Comparison of ENCODE assay signal across 1 cellular context in the genomic region with DNA sequence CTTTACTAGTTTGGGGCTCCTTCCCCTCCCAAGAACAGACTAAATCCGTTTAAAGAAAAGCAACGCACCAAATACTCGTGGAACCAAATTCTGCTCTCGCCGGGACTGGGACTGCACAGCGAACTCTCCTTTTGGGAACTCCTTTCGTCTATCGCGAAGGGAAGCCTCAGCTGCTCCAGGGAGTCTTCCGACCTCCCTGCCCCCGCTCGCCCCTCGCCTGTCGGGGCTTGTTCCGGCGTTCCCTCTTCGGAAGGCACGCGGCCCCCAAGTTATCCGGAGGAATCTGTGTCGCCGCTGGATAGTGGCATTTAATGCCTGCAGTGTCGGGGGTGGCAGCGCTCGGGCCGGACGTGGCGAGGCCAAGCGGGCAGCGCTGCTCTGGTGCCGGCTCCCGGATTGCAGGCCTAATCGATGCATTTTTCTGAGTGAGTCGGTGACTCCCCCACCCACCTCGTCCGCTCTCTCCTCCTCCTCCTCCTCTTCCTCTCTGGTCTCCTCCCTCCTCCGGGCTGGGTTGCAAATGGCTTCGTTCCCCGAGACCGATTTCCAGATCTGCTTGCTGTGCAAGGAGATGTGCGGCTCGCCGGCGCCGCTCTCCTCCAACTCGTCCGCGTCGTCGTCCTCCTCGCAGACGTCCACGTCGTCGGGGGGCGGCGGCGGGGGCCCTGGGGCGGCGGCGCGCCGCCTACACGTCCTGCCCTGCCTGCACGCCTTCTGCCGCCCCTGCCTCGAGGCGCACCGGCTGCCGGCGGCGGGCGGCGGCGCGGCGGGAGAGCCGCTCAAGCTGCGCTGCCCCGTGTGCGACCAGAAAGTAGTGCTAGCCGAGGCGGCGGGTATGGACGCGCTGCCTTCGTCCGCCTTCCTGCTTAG.
TF ChIP-seq lines count a peak whose summit lies in the region.

Gene TRIM71 (plus strand): TSS at position 437 of the 870 bp plus-strand sequence. CDS start 84 bp downstream, at position 521.

TF ChIP-seq in liver, 16 proteins besides CTCF, POLR2A, EP300 and RAD21 (continued from another document):
- TF ChIP-seq, protein P1, sequence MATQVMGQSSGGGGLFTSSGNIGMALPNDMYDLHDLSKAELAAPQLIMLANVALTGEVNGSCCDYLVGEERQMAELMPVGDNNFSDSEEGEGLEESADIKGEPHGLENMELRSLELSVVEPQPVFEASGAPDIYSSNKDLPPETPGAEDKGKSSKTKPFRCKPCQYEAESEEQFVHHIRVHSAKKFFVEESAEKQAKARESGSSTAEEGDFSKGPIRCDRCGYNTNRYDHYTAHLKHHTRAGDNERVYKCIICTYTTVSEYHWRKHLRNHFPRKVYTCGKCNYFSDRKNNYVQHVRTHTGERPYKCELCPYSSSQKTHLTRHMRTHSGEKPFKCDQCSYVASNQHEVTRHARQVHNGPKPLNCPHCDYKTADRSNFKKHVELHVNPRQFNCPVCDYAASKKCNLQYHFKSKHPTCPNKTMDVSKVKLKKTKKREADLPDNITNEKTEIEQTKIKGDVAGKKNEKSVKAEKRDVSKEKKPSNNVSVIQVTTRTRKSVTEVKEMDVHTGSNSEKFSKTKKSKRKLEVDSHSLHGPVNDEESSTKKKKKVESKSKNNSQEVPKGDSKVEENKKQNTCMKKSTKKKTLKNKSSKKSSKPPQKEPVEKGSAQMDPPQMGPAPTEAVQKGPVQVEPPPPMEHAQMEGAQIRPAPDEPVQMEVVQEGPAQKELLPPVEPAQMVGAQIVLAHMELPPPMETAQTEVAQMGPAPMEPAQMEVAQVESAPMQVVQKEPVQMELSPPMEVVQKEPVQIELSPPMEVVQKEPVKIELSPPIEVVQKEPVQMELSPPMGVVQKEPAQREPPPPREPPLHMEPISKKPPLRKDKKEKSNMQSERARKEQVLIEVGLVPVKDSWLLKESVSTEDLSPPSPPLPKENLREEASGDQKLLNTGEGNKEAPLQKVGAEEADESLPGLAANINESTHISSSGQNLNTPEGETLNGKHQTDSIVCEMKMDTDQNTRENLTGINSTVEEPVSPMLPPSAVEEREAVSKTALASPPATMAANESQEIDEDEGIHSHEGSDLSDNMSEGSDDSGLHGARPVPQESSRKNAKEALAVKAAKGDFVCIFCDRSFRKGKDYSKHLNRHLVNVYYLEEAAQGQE (IDR thresholded peaks at IDR 0.05): no peak
- TF ChIP-seq ZBTB33 (IDR thresholded peaks at IDR 0.05) (no peak), FOXA2 (IDR thresholded peaks at IDR 0.05) (no peak), MAX (IDR thresholded peaks at IDR 0.05) (no peak), HNF4A (conservative IDR thresholded peaks at IDR 0.05) (no peak), GABPA (IDR thresholded peaks at IDR 0.05 in 1 of 2, conservative IDR thresholded peaks at IDR 0.05 in 1 of 2) (no peak), EGR1 (IDR thresholded peaks at IDR 0.05; ENCODE audit: low read depth in 2 of 2) (no peak), NR2F2 (IDR thresholded peaks at IDR 0.05) (no peak), SP1 (IDR thresholded peaks at IDR 0.05) (no peak), RXRA (IDR thresholded peaks at IDR 0.05) (no peak), TAF1 (conservative IDR thresholded peaks at IDR 0.05) (no peak), HNF4G (IDR thresholded peaks at IDR 0.05) (no peak)
